1 cellular context compared by ENCODE assay signal in the genomic region with DNA sequence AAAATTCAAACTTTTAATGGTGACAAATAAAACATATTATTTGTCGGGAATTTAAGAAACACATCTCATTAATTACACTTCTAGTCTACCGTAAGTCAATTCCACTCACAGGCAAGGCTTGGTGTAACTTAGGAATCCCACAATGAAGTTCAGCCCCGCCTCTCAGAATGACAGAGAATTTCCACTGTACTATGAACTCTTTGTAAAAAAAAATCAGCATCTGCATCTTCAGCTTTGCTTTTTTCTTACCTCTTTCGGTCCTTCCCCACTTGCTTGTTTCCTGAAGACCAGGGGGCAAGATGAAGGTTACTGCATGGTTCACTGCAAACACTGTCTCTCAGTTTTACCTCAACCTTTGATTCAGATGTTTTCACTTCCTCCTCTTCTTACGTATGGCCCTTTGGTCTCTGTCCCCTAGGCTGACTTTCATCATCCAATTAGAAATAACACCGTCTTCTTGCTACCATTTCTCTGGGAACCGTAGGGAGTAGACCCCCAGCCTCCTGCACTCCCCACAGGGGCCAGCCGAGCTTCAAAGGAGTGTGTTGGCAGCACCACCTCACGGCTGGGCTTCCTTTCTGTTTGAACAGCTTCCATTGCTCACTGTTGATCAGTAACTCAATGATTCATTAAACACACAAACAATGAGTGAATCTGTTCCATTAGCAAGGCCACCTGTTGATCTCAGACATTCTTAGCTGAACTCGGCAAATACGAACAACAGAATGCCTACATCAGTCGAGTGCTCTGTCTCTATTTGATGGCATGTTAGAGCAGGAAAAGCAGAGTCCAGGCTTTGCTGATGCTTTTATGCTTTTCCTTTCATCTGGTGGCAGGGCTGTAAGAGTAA.
TF ChIP-seq lines count a peak whose summit lies in the region.

No MANE protein-coding gene starts in this region.

TF ChIP-seq in HepG2, 621 proteins besides CTCF, POLR2A, EP300 and RAD21 (continued from another document and continues in another):
- TF ChIP-seq, protein P1, sequence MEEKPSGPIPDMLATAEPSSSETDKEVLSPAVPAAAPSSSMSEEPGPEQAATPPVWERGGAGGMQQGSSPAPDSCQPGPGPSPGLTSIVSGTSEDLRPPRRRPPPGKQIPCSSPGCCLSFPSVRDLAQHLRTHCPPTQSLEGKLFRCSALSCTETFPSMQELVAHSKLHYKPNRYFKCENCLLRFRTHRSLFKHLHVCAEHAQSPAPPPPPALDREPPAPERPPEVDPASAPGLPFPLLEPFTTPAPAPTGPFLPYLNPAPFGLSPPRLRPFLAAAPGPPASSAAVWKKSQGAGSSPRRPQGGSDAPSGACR (CRISPR knock-in tag; IDR thresholded peaks at IDR 0.05): peak; percentile 87; the same call in 1 of the 2 replicates
- TF ChIP-seq CCDC6 (CRISPR knock-in tag; IDR thresholded peaks at IDR 0.05) (peak; percentile 77; the same call in 1 of the 2 replicates), CCAR2 (optimal IDR thresholded peaks at IDR 0.05; ENCODE audit: low read depth, low read length) (no peak), TBL1XR1 (IDR thresholded peaks at IDR 0.05; ENCODE audit: borderline replicate concordance, low read length, partially characterized antibody) (peak; percentile 81), ZNF20 (CRISPR knock-in tag; IDR thresholded peaks at IDR 0.05) (no peak), ATF1 (CRISPR knock-in tag; IDR thresholded peaks at IDR 0.05) (peak; percentile 79), ZNF253 (CRISPR knock-in tag; IDR thresholded peaks at IDR 0.05; ENCODE audit: borderline replicate concordance) (no peak), ZNF543 (CRISPR knock-in tag; IDR thresholded peaks at IDR 0.05) (no peak; the same call in none of the 2 replicates), ZNF607 (CRISPR knock-in tag; IDR thresholded peaks at IDR 0.05; ENCODE audit: borderline replicate concordance) (peak; percentile 72; the same call in 1 of the 2 replicates), ZKSCAN8 (CRISPR knock-in tag; IDR thresholded peaks at IDR 0.05; ENCODE audit: borderline replicate concordance) (peak; percentile 96), KDM3A (CRISPR knock-in tag; IDR thresholded peaks at IDR 0.05; ENCODE audit: low read depth) (0 out of 2 replicates have a peak, but pooled peaks have one; percentile 39), IKZF1 (IDR thresholded peaks at IDR 0.05) (no peak), ZNF629 (CRISPR knock-in tag; conservative IDR thresholded peaks at IDR 0.05) (peak; percentile 43; the same call in 1 of the 2 replicates), RFXANK (CRISPR knock-in tag; IDR thresholded peaks at IDR 0.05) (peak; percentile 71; the same call in 1 of the 2 replicates), ZNF678 (CRISPR knock-in tag; IDR thresholded peaks at IDR 0.05) (no peak), AHR (CRISPR knock-in tag; IDR thresholded peaks at IDR 0.05) (0 out of 2 replicates have a peak, but pooled peaks have one; percentile 70), SMAD3 (CRISPR knock-in tag; IDR thresholded peaks at IDR 0.05) (peak; percentile 76; the same call in 1 of the 2 replicates), SOX5 (CRISPR knock-in tag; IDR thresholded peaks at IDR 0.05; ENCODE audit: borderline replicate concordance) (peak; percentile 96), ZNF430 (CRISPR knock-in tag; IDR thresholded peaks at IDR 0.05) (peak; percentile 75; the same call in 1 of the 2 replicates)
- TF ChIP-seq, protein P2, sequence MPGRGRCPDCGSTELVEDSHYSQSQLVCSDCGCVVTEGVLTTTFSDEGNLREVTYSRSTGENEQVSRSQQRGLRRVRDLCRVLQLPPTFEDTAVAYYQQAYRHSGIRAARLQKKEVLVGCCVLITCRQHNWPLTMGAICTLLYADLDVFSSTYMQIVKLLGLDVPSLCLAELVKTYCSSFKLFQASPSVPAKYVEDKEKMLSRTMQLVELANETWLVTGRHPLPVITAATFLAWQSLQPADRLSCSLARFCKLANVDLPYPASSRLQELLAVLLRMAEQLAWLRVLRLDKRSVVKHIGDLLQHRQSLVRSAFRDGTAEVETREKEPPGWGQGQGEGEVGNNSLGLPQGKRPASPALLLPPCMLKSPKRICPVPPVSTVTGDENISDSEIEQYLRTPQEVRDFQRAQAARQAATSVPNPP (CRISPR knock-in tag; IDR thresholded peaks at IDR 0.05): 0 out of 2 replicates have a peak, but pooled peaks have one; percentile 51
- TF ChIP-seq, protein P3, sequence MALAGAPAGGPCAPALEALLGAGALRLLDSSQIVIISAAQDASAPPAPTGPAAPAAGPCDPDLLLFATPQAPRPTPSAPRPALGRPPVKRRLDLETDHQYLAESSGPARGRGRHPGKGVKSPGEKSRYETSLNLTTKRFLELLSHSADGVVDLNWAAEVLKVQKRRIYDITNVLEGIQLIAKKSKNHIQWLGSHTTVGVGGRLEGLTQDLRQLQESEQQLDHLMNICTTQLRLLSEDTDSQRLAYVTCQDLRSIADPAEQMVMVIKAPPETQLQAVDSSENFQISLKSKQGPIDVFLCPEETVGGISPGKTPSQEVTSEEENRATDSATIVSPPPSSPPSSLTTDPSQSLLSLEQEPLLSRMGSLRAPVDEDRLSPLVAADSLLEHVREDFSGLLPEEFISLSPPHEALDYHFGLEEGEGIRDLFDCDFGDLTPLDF (CRISPR knock-in tag; IDR thresholded peaks at IDR 0.05): no peak
- TF ChIP-seq, protein P4, sequence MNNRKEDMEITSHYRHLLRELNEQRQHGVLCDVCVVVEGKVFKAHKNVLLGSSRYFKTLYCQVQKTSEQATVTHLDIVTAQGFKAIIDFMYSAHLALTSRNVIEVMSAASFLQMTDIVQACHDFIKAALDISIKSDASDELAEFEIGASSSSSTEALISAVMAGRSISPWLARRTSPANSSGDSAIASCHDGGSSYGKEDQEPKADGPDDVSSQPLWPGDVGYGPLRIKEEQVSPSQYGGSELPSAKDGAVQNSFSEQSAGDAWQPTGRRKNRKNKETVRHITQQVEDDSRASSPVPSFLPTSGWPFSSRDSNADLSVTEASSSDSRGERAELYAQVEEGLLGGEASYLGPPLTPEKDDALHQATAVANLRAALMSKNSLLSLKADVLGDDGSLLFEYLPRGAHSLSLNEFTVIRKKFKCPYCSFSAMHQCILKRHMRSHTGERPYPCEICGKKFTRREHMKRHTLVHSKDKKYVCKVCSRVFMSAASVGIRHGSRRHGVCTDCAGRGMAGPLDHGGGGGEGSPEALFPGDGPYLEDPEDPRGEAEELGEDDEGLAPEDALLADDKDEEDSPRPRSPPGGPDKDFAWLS (CRISPR knock-in tag; IDR thresholded peaks at IDR 0.05; ENCODE audit: borderline replicate concordance): 0 out of 2 replicates have a peak, but pooled peaks have one; percentile 36
- TF ChIP-seq, protein P5, sequence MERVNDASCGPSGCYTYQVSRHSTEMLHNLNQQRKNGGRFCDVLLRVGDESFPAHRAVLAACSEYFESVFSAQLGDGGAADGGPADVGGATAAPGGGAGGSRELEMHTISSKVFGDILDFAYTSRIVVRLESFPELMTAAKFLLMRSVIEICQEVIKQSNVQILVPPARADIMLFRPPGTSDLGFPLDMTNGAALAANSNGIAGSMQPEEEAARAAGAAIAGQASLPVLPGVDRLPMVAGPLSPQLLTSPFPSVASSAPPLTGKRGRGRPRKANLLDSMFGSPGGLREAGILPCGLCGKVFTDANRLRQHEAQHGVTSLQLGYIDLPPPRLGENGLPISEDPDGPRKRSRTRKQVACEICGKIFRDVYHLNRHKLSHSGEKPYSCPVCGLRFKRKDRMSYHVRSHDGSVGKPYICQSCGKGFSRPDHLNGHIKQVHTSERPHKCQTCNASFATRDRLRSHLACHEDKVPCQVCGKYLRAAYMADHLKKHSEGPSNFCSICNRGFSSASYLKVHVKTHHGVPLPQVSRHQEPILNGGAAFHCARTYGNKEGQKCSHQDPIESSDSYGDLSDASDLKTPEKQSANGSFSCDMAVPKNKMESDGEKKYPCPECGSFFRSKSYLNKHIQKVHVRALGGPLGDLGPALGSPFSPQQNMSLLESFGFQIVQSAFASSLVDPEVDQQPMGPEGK (CRISPR knock-in tag; IDR thresholded peaks at IDR 0.05): peak; percentile 94
- TF ChIP-seq, protein P6, sequence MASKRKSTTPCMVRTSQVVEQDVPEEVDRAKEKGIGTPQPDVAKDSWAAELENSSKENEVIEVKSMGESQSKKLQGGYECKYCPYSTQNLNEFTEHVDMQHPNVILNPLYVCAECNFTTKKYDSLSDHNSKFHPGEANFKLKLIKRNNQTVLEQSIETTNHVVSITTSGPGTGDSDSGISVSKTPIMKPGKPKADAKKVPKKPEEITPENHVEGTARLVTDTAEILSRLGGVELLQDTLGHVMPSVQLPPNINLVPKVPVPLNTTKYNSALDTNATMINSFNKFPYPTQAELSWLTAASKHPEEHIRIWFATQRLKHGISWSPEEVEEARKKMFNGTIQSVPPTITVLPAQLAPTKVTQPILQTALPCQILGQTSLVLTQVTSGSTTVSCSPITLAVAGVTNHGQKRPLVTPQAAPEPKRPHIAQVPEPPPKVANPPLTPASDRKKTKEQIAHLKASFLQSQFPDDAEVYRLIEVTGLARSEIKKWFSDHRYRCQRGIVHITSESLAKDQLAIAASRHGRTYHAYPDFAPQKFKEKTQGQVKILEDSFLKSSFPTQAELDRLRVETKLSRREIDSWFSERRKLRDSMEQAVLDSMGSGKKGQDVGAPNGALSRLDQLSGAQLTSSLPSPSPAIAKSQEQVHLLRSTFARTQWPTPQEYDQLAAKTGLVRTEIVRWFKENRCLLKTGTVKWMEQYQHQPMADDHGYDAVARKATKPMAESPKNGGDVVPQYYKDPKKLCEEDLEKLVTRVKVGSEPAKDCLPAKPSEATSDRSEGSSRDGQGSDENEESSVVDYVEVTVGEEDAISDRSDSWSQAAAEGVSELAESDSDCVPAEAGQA (IDR thresholded peaks at IDR 0.05; ENCODE audit: low read depth): peak; percentile 34; the same call in 1 of the 2 replicates
- TF ChIP-seq, protein P6 (CRISPR knock-in tag; IDR thresholded peaks at IDR 0.05; ENCODE audit: borderline replicate concordance): no peak
- TF ChIP-seq, protein P7, sequence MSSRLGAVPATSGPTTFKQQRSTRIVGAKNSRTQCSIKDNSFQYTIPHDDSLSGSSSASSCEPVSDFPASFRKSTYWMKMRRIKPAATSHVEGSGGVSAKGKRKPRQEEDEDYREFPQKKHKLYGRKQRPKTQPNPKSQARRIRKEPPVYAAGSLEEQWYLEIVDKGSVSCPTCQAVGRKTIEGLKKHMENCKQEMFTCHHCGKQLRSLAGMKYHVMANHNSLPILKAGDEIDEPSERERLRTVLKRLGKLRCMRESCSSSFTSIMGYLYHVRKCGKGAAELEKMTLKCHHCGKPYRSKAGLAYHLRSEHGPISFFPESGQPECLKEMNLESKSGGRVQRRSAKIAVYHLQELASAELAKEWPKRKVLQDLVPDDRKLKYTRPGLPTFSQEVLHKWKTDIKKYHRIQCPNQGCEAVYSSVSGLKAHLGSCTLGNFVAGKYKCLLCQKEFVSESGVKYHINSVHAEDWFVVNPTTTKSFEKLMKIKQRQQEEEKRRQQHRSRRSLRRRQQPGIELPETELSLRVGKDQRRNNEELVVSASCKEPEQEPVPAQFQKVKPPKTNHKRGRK (CRISPR knock-in tag; IDR thresholded peaks at IDR 0.05): no peak
- TF ChIP-seq, protein P8, sequence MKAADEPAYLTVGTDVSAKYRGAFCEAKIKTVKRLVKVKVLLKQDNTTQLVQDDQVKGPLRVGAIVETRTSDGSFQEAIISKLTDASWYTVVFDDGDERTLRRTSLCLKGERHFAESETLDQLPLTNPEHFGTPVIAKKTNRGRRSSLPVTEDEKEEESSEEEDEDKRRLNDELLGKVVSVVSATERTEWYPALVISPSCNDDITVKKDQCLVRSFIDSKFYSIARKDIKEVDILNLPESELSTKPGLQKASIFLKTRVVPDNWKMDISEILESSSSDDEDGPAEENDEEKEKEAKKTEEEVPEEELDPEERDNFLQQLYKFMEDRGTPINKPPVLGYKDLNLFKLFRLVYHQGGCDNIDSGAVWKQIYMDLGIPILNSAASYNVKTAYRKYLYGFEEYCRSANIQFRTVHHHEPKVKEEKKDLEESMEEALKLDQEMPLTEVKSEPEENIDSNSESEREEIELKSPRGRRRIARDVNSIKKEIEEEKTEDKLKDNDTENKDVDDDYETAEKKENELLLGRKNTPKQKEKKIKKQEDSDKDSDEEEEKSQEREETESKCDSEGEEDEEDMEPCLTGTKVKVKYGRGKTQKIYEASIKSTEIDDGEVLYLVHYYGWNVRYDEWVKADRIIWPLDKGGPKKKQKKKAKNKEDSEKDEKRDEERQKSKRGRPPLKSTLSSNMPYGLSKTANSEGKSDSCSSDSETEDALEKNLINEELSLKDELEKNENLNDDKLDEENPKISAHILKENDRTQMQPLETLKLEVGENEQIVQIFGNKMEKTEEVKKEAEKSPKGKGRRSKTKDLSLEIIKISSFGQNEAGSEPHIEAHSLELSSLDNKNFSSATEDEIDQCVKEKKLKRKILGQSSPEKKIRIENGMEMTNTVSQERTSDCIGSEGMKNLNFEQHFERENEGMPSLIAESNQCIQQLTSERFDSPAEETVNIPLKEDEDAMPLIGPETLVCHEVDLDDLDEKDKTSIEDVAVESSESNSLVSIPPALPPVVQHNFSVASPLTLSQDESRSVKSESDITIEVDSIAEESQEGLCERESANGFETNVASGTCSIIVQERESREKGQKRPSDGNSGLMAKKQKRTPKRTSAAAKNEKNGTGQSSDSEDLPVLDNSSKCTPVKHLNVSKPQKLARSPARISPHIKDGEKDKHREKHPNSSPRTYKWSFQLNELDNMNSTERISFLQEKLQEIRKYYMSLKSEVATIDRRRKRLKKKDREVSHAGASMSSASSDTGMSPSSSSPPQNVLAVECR (CRISPR knock-in tag; IDR thresholded peaks at IDR 0.05; ENCODE audit: borderline replicate concordance): peak; percentile 68; the same call in 1 of the 2 replicates
- TF ChIP-seq, protein P9, sequence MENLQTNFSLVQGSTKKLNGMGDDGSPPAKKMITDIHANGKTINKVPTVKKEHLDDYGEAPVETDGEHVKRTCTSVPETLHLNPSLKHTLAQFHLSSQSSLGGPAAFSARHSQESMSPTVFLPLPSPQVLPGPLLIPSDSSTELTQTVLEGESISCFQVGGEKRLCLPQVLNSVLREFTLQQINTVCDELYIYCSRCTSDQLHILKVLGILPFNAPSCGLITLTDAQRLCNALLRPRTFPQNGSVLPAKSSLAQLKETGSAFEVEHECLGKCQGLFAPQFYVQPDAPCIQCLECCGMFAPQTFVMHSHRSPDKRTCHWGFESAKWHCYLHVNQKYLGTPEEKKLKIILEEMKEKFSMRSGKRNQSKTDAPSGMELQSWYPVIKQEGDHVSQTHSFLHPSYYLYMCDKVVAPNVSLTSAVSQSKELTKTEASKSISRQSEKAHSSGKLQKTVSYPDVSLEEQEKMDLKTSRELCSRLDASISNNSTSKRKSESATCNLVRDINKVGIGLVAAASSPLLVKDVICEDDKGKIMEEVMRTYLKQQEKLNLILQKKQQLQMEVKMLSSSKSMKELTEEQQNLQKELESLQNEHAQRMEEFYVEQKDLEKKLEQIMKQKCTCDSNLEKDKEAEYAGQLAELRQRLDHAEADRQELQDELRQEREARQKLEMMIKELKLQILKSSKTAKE (CRISPR knock-in tag; IDR thresholded peaks at IDR 0.05; ENCODE audit: borderline replicate concordance): peak; percentile 70
